Comparison of ENCODE assay signal across 9 cellular contexts in genomic region chr16:1002399-1003161, GRCh38. TPM values are rescaled to one million over a fixed set of nuclear protein-coding genes. Genes with fewer than 3 reads are reported as not detected.
DNase-seq lines count a peak whose midpoint lies in the region; ATAC-seq and TF ChIP-seq lines count a peak whose summit lies in the region.
"Had no signal": no experiment of that assay in that cellular context is flagged by ENCODE, and none has a peak within 500 bp of the region (broad histone marks: within the 10 kb centered on the region; RNA-seq: fewer than 3 reads in every experiment).

No MANE protein-coding gene starts in this region.

- no peak for ATAC-seq in HG03469 (IDR thresholded peaks at IDR 0.05; ENCODE audit: unreplicated experiment)

- POLR2A ChIA-PET in activated CD4-positive, alpha-beta memory T cell treated with anti-CD3 and anti-CD28 coated beads for 36 hours (lab: Charles Lee) = interaction anchor here (1.4 to 3.0 kb wide), 2 partner anchors 23 to 38 kb away, joined by 3 to 12 read pairs; no protein-coding TSS in a partner anchor

- no peaks in the 10 kb centered on the region for H3K36me3 Mint-ChIP-seq in activated CD4-positive, alpha-beta memory T cell treated with anti-CD3 and anti-CD28 coated beads for 36 hours

- no peaks in the 10 kb centered on the region for H3K9me3 ChIP-seq in effector memory CD4-positive, alpha-beta T cell (ENCODE audit: control insufficient read depth, low read length)

- intact Hi-C loops in activated CD4-positive, alpha-beta memory T cell treated with anti-CD3 and anti-CD28 coated beads for 36 hours (cut with micrococcal nuclease) = loop anchor here (5.0 kb wide), 1 partner anchor 40 kb away; no protein-coding TSS in a partner anchor

- H3K4me3 ChIP-seq in effector memory CD4-positive, alpha-beta T cell (ENCODE audit: insufficient read depth, low read depth, low read length, poor library complexity, severe bottlenecking) = no peak overlapping the region

- no peaks in the 10 kb centered on the region for H3K36me3 ChIP-seq in effector memory CD4-positive, alpha-beta T cell (ENCODE audit: control insufficient read depth, insufficient read depth, low read length)

- H3K27ac Mint-ChIP-seq in activated CD4-positive, alpha-beta memory T cell treated with anti-CD3 and anti-CD28 coated beads for 36 hours = peak overlapping the region; percentile 77

- CTCF ChIA-PET in activated CD4-positive, alpha-beta memory T cell treated with anti-CD3 and anti-CD28 coated beads for 36 hours (lab: Charles Lee) = interaction anchor here (1.6 kb wide), 1 partner anchor 54 kb away, joined by 4 read pairs; no protein-coding TSS in a partner anchor

- peak; percentile 65 for DNase-seq in DMS 273 (lab: John Stamatoyannopoulos, UW; ENCODE audit: unreplicated experiment)
- no peak for DNase-seq in DMS 273 treated with DMSO at 0.1 percent for 48 hours (lab: John Stamatoyannopoulos, UW)
- peak; percentile 94 for DNase-seq in activated CD4-positive, alpha-beta memory T cell treated with anti-CD3 and anti-CD28 coated beads for 36 hours
- peak; percentile 41 to 54 (median 51) for DNase-seq in effector memory CD4-positive, alpha-beta T cell
- DNase-seq in stimulated activated CD4-positive, alpha-beta T cell treated with anti-CD3 and anti-CD28 coated beads, Interleukin-12 subunit alpha, Interleukin-12 subunit beta, amount 100 ng/mL, for 4 hours = peak; percentile 72
- no peak for DNase-seq in NCI-H2171 (lab: John Stamatoyannopoulos, UW)
- DNase-seq in GM10266 (ENCODE audit: extremely low spot score) = no peak

- H3K4me1 ChIP-seq in effector memory CD4-positive, alpha-beta T cell (ENCODE audit: control insufficient read depth, insufficient read depth, low read length, poor library complexity, severe bottlenecking) = peaks cover 49% of the 10 kb centered on the region

- peak overlapping the region; percentile 34 for H3K4me3 Mint-ChIP-seq in activated CD4-positive, alpha-beta memory T cell treated with anti-CD3 and anti-CD28 coated beads for 36 hours

- no peaks in the 10 kb centered on the region for H3K27me3 ChIP-seq in effector memory CD4-positive, alpha-beta T cell (replicated peaks; ENCODE audit: control insufficient read depth, insufficient read depth, low read length, poor library complexity, severe bottlenecking)

- no peaks in the 10 kb centered on the region for H3K27me3 Mint-ChIP-seq in activated CD4-positive, alpha-beta memory T cell treated with anti-CD3 and anti-CD28 coated beads for 36 hours

- peaks cover 58% of the 10 kb centered on the region for H3K4me1 Mint-ChIP-seq in activated CD4-positive, alpha-beta memory T cell treated with anti-CD3 and anti-CD28 coated beads for 36 hours (ENCODE audit: low read depth)

- no peak for TF ChIP-seq CTCF in GM10266 (IDR thresholded peaks at IDR 0.05; ENCODE audit: control insufficient read depth, insufficient read depth, low read depth, missing control alignments)

- peaks cover 2% of the 10 kb centered on the region for H3K9me3 Mint-ChIP-seq in activated CD4-positive, alpha-beta memory T cell treated with anti-CD3 and anti-CD28 coated beads for 36 hours

- H3K27ac ChIP-seq in effector memory CD4-positive, alpha-beta T cell (ENCODE audit: insufficient read depth, low read length, poor library complexity, severe bottlenecking) = no peak overlapping the region
- H3K27ac ChIP-seq: 22Rv1 had no signal

RNA-seq across cellular contexts. Expression of gene SOX8, which starts 21.0 kb away (rescaled TPM):
- total RNA-seq in activated CD4-positive, alpha-beta memory T cell treated with anti-CD3 and anti-CD28 coated beads for 36 hours = 1 to 10 TPM; 2.0 to 2.6 TPM

RNA-seq across cellular contexts. Expression of gene LMF1, which starts 31.8 kb away (rescaled TPM):
- 10 to 100 TPM; 14.4 to 15.4 TPM for total RNA-seq in activated CD4-positive, alpha-beta memory T cell treated with anti-CD3 and anti-CD28 coated beads for 36 hours

Comparison
In these comparisons a context has a peak if more than half of its experiments do, and no peak if none do; other contexts are left out.
1. DNase-seq: peak in DMS 273 (single experiment), activated CD4-positive, alpha-beta memory T cell treated with anti-CD3 and anti-CD28 coated beads for 36 hours (single experiment), effector memory CD4-positive, alpha-beta T cell (3 of 3) and stimulated activated CD4-positive, alpha-beta T cell treated with anti-CD3 and anti-CD28 coated beads, Interleukin-12 subunit alpha, Interleukin-12 subunit beta, amount 100 ng/mL, for 4 hours (single experiment); none in DMS 273 treated with DMSO at 0.1 percent for 48 hours (single experiment), NCI-H2171 (single experiment) and GM10266 (single experiment).